10 cellular contexts compared by ENCODE assay signal in the genomic region with DNA sequence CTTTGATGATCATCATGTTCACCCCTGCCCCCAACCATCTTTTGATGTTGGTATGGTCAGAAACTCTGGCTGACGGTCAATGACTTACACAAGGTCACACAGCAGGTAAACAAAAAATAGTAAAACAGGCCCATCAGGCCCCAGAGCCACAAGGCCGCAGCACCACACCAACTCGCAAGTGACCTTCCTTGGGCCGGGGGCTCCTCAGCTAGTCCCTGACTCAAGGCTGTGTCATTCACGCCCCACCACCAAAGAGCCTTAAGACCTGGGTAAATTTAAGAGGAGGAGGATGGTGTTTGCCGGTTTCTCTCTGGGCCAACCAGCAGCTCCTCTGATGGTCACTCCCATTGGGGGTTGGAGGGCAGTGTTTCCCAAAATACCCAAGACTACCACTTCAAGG.
"Had no signal": no experiment of that assay in that cellular context is flagged by ENCODE, and none has a peak within 500 bp of the region (broad histone marks: within the 10 kb centered on the region; RNA-seq: fewer than 3 reads in every experiment).

No MANE protein-coding gene starts in this region.

- H3K9me3 Mint-ChIP-seq: activated T-cell treated with anti-CD3 and anti-CD28 coated beads, Interleukin-2, amount 50 U/mL, for 4 hours; stimulated activated naive CD8-positive, alpha-beta T cell treated with anti-CD3 and anti-CD28 coated beads, Interleukin-15, Interleukin-2, amounts not matched to agents 100 ng/mL and 50 ng/mL, for 24 hours had no signal

- H3K9me3 ChIP-seq: heart right ventricle, left ventricle myocardium inferior had no signal

- H3K4me3 Mint-ChIP-seq: activated CD4-positive, alpha-beta T cell treated with anti-CD3 and anti-CD28 coated beads for 36 hours; activated T-cell treated with anti-CD3 and anti-CD28 coated beads, Interleukin-2, amount 50 U/mL, for 4 hours; stimulated activated naive CD8-positive, alpha-beta T cell treated with anti-CD3 and anti-CD28 coated beads, Interleukin-15, Interleukin-2, amounts not matched to agents 100 ng/mL and 50 ng/mL, for 24 hours had no signal

- H3K27ac Mint-ChIP-seq: activated CD4-positive, alpha-beta T cell treated with anti-CD3 and anti-CD28 coated beads for 36 hours; stimulated activated naive CD8-positive, alpha-beta T cell treated with anti-CD3 and anti-CD28 coated beads, Interleukin-15, Interleukin-2, amounts not matched to agents 100 ng/mL and 50 ng/mL, for 24 hours had no signal

- H3K27me3 Mint-ChIP-seq: activated CD4-positive, alpha-beta T cell treated with anti-CD3 and anti-CD28 coated beads for 36 hours; stimulated activated naive CD8-positive, alpha-beta T cell treated with anti-CD3 and anti-CD28 coated beads, Interleukin-15, Interleukin-2, amounts not matched to agents 100 ng/mL and 50 ng/mL, for 24 hours had no signal

- DNase-seq: activated CD4-positive, alpha-beta T cell treated with anti-CD3 and anti-CD28 coated beads for 36 hours; activated T-cell treated with anti-CD3 and anti-CD28 coated beads, Interleukin-2, amount 50 U/mL, for 4 hours; heart right ventricle; left ventricle myocardium inferior; mesenchymal stem cell; stimulated activated CD4-positive, alpha-beta T cell treated with anti-CD3 and anti-CD28 coated beads, Interleukin-2, amount 100 ng/mL, for 48 hours; T1000 had no signal

- H3K27ac ChIP-seq: cardiac muscle cell, heart right ventricle, left ventricle myocardium inferior, VCaP had no signal

- H3K36me3 ChIP-seq: cardiac muscle cell had no signal

- H3K4me3 ChIP-seq: cardiac muscle cell, heart right ventricle, left ventricle myocardium inferior had no signal

- H3K27me3 ChIP-seq: cardiac muscle cell, heart right ventricle had no signal
